In the genomic region with DNA sequence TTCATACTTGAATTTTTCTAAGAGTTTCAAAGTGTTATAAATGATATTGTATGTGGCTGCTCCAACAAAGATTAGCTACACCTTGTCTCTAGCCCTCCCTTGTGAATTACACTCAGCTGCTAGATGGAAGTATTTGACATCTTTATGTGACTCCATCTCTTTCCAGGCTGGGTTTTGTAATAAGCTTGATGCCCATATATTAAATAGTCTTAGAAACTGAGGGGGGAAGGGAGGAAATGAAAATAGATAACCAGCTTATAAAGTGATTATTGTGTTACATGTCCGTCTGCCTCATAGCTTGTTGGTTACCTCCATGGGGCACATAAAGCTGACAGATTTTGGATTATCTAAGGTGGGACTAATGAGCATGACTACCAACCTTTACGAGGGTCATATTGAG, we compare ENCODE assay signal across 14 cellular contexts.
DNase-seq lines count a peak whose midpoint lies in the region.
"Had no signal": no experiment of that assay in that cellular context is flagged by ENCODE, and none has a peak within 500 bp of the region (broad histone marks: within the 10 kb centered on the region; RNA-seq: fewer than 3 reads in every experiment).

No MANE protein-coding gene starts in this region.

- H3K36me3 Mint-ChIP-seq in activated CD4-positive, alpha-beta T cell treated with anti-CD3 and anti-CD28 coated beads, Interleukin-2, amount 10 ng/mL, durations not matched to agents 24 days and 14 days (ENCODE audit: low read depth) = peaks cover 41% of the 10 kb centered on the region

- H3K9me3 Mint-ChIP-seq in activated CD4-positive, alpha-beta T cell treated with anti-CD3 and anti-CD28 coated beads, Interleukin-2, amount 10 ng/mL, durations not matched to agents 24 days and 14 days = no peaks in the 10 kb centered on the region
- H3K9me3 Mint-ChIP-seq: CD8-positive, alpha-beta T cell had no signal

- H3K27me3 Mint-ChIP-seq in activated CD4-positive, alpha-beta T cell treated with anti-CD3 and anti-CD28 coated beads, Interleukin-2, amount 10 ng/mL, durations not matched to agents 24 days and 14 days = no peaks in the 10 kb centered on the region
- H3K27me3 Mint-ChIP-seq: B cell; CD4-positive, CD25-positive, alpha-beta regulatory T cell had no signal

- no peaks in the 10 kb centered on the region for H3K4me1 Mint-ChIP-seq in activated CD4-positive, alpha-beta T cell treated with anti-CD3 and anti-CD28 coated beads, Interleukin-2, amount 10 ng/mL, durations not matched to agents 24 days and 14 days
- H3K4me1 Mint-ChIP-seq: B cell; CD4-positive, CD25-positive, alpha-beta regulatory T cell had no signal

- no peak overlapping the region for H3K27ac Mint-ChIP-seq in activated CD4-positive, alpha-beta T cell treated with anti-CD3 and anti-CD28 coated beads, Interleukin-2, amount 10 ng/mL, durations not matched to agents 24 days and 14 days
- H3K27ac Mint-ChIP-seq: B cell; CD4-positive, CD25-positive, alpha-beta regulatory T cell; CD8-positive, alpha-beta T cell had no signal

- H3K4me3 Mint-ChIP-seq in activated CD4-positive, alpha-beta T cell treated with anti-CD3 and anti-CD28 coated beads, Interleukin-2, amount 10 ng/mL, durations not matched to agents 24 days and 14 days = no peak overlapping the region
- H3K4me3 Mint-ChIP-seq: B cell; CD4-positive, CD25-positive, alpha-beta regulatory T cell; CD8-positive, alpha-beta T cell had no signal

- DNase-seq in DMS79 treated with DMSO at 0.1 percent for 48 hours (lab: John Stamatoyannopoulos, UW) (peak; percentile 10), DMS79 (lab: John Stamatoyannopoulos, UW) (no peak), NCI-H345 treated with DMSO at 0.1 percent for 48 hours (lab: John Stamatoyannopoulos, UW; ENCODE audit: unreplicated experiment) (peak; percentile 40), T-helper 1 cell (no peak), NCI-H1436 treated with DMSO at 0.1 percent for 48 hours (lab: John Stamatoyannopoulos, UW) (no peak)
- DNase-seq in activated CD4-positive, alpha-beta T cell treated with anti-CD3 and anti-CD28 coated beads, Interleukin-2, amount 10 ng/mL, durations not matched to agents 24 days and 14 days = peak; percentile 35
- DNase-seq in activated CD4-positive, alpha-beta T cell treated with anti-CD3 and anti-CD28 coated beads for 1 hour = no peak
- DNase-seq: Caco-2; CD4-positive, CD25-positive, alpha-beta regulatory T cell; CD8-positive, alpha-beta T cell; DMS153; GF-D8; GOT3 had no signal

- intact Hi-C loops in activated CD4-positive, alpha-beta T cell treated with anti-CD3 and anti-CD28 coated beads, Interleukin-2, amount 10 ng/mL, durations not matched to agents 24 days and 14 days (cut with micrococcal nuclease) = no loop called here

Comparison
In these comparisons a context has a peak if more than half of its experiments do, and no peak if none do; other contexts are left out.
1. DNase-seq: peak in DMS79 treated with DMSO at 0.1 percent for 48 hours (single experiment), activated CD4-positive, alpha-beta T cell treated with anti-CD3 and anti-CD28 coated beads, Interleukin-2, amount 10 ng/mL, durations not matched to agents 24 days and 14 days (single experiment) and NCI-H345 treated with DMSO at 0.1 percent for 48 hours (single experiment); none in DMS79 (single experiment), activated CD4-positive, alpha-beta T cell treated with anti-CD3 and anti-CD28 coated beads for 1 hour (single experiment), T-helper 1 cell (0 of 5) and NCI-H1436 treated with DMSO at 0.1 percent for 48 hours (single experiment).